In the genomic region with DNA sequence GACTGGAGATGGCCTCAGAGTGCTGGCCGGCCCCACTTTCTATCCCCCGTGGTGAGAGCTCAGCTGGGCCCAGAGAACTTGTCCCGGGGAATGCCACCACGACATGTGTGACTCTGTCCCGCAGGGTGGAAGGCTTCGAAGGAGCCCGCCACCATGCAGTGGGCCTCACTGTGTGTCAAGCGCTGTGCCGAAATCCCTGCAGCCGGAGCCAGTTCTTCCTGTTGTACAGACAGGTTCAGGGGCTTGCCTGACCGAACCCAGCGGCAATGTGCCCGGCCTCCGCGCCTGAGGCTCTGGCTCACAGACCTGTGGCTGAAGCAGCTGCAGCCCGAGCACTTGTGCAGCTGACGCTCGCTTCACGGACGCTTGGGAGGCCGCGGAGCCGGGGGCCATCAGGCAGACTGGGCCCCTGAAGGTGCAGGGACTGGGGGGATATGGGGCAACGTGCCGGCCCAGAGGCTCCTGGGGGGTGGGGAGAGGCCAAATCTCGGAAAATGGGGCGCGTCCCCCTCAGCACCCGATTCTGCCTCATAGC, we compare ENCODE assay signal across 8 cellular contexts. TPM values are rescaled to one million over a fixed set of nuclear protein-coding genes. Genes with fewer than 3 reads are reported as not detected.
DNase-seq lines count a peak whose midpoint lies in the region; ATAC-seq and TF ChIP-seq lines count a peak whose summit lies in the region.

No MANE protein-coding gene starts in this region.

- H3K79me2 ChIP-seq in fibroblast of lung (ENCODE audit: control insufficient read depth, insufficient read depth, low read length): peaks cover 21% of the 10 kb centered on the region

- H3K36me3 ChIP-seq in HUES48 (ENCODE audit: control insufficient read depth, insufficient read depth, low read length) (no peaks in the 10 kb centered on the region), fibroblast of lung (ENCODE audit: control insufficient read depth, insufficient read depth, low read length) (no peaks in the 10 kb centered on the region)

- H3K9ac ChIP-seq in HUES48 (ENCODE audit: low read depth, low read length) (no peak overlapping the region), fibroblast of lung (ENCODE audit: insufficient read depth, low read length) (peak overlapping the region; percentile 39)

- H3K36me3 Mint-ChIP-seq in activated CD4-positive, alpha-beta memory T cell treated with anti-CD3 and anti-CD28 coated beads, Interleukin-2, amount 10 ng/mL, durations not matched to agents 7 days and 5 days (ENCODE audit: low read depth): no peaks in the 10 kb centered on the region
- H3K36me3 Mint-ChIP-seq in nephron progenitor cell (ENCODE audit: low read depth): no peaks in the 10 kb centered on the region

- peak overlapping the region; percentile 78 for H3K4me3 ChIP-seq in HUES48 (ENCODE audit: low read depth, low read length)
- peak overlapping the region; percentile 59 to 86 (median 73) for H3K4me3 ChIP-seq in fibroblast of lung (replicated peaks in 1 of 4; ENCODE audit: control extremely low read depth in 1 of 4, insufficient read depth in 1 of 4, low read depth in 3 of 4, low read length in 4 of 4)

- ATAC-seq in HG03095 (IDR thresholded peaks at IDR 0.05; ENCODE audit: unreplicated experiment) (no peak), GM21619 (IDR thresholded peaks at IDR 0.05; ENCODE audit: unreplicated experiment) (no peak)

- H3K27me3 Mint-ChIP-seq in activated CD4-positive, alpha-beta memory T cell treated with anti-CD3 and anti-CD28 coated beads, Interleukin-2, amount 10 ng/mL, durations not matched to agents 7 days and 5 days: no peaks in the 10 kb centered on the region
- H3K27me3 Mint-ChIP-seq in nephron progenitor cell (ENCODE audit: low read depth, poor library complexity): peaks cover 7% of the 10 kb centered on the region

- H3K4me3 Mint-ChIP-seq in activated CD4-positive, alpha-beta memory T cell treated with anti-CD3 and anti-CD28 coated beads, Interleukin-2, amount 10 ng/mL, durations not matched to agents 7 days and 5 days: peak overlapping the region; percentile 78
- peak overlapping the region; percentile 85 for H3K4me3 Mint-ChIP-seq in nephron progenitor cell

- TF ChIP-seq CTCF in fibroblast of lung (conservative IDR thresholded peaks at IDR 0.05 in 1 of 2, IDR thresholded peaks at IDR 0.05 in 1 of 2; ENCODE audit: low read depth in 1 of 2, low read length in 2 of 2) (no peak), nephron progenitor cell (IDR thresholded peaks at IDR 0.05) (no peak)

- CTCF ChIA-PET in activated CD4-positive, alpha-beta memory T cell treated with anti-CD3 and anti-CD28 coated beads, Interleukin-2, amount 10 ng/mL, durations not matched to agents 7 days and 5 days (lab: Charles Lee): interaction anchor here (0.6 to 6.5 kb wide), 11 partner anchors 9 to 286 kb away, joined by 3 to 48 read pairs (median 5); a partner anchor contains a TSS

- H3K27me3 ChIP-seq in HUES48 (ENCODE audit: control insufficient read depth, insufficient read depth, low read length) (peaks cover 12% of the 10 kb centered on the region; the same call in 1 of the 2 replicates), fibroblast of lung (ENCODE audit: control insufficient read depth, insufficient read depth, low read length) (no peaks in the 10 kb centered on the region)

- H3K27ac Mint-ChIP-seq in activated CD4-positive, alpha-beta memory T cell treated with anti-CD3 and anti-CD28 coated beads, Interleukin-2, amount 10 ng/mL, durations not matched to agents 7 days and 5 days: no peak overlapping the region
- H3K27ac Mint-ChIP-seq in nephron progenitor cell: no peak overlapping the region

- no peaks in the 10 kb centered on the region for H3K9me3 Mint-ChIP-seq in activated CD4-positive, alpha-beta memory T cell treated with anti-CD3 and anti-CD28 coated beads, Interleukin-2, amount 10 ng/mL, durations not matched to agents 7 days and 5 days
- no peaks in the 10 kb centered on the region for H3K9me3 Mint-ChIP-seq in nephron progenitor cell

- peaks cover 10% of the 10 kb centered on the region for H3K4me1 Mint-ChIP-seq in activated CD4-positive, alpha-beta memory T cell treated with anti-CD3 and anti-CD28 coated beads, Interleukin-2, amount 10 ng/mL, durations not matched to agents 7 days and 5 days
- H3K4me1 Mint-ChIP-seq in nephron progenitor cell: peaks cover 31% of the 10 kb centered on the region

- no peak overlapping the region for H2AFZ ChIP-seq in fibroblast of lung (ENCODE audit: low read length)

- DNase-seq in COLO668 (lab: John Stamatoyannopoulos, UW; ENCODE audit: unreplicated experiment): peak; percentile 64
- peak; percentile 20 for DNase-seq in activated CD4-positive, alpha-beta memory T cell treated with anti-CD3 and anti-CD28 coated beads, Interleukin-2, amount 10 ng/mL, durations not matched to agents 7 days and 5 days
- peak; percentile 36 to 63 for DNase-seq in fibroblast of lung (ENCODE audit: low read depth in 2 of 2)
- peak; percentile 54 for DNase-seq in nephron progenitor cell
- no peak for DNase-seq in NCI-H2107 treated with DMSO at 0.1 percent for 48 hours (lab: John Stamatoyannopoulos, UW; ENCODE audit: unreplicated experiment)

- no peak overlapping the region for H3K27ac ChIP-seq in HUES48 (ENCODE audit: low read depth, low read length)
- H3K27ac ChIP-seq in fibroblast of lung (ENCODE audit: insufficient read depth, low read length): no peak overlapping the region

- peaks cover 13% of the 10 kb centered on the region for H3K4me1 ChIP-seq in HUES48 (ENCODE audit: control insufficient read depth, insufficient read depth, low read length)
- peaks cover 7% of the 10 kb centered on the region for H3K4me1 ChIP-seq in fibroblast of lung (ENCODE audit: control insufficient read depth, extremely low read depth, insufficient read depth, low read length)

- POLR2A ChIA-PET in activated CD4-positive, alpha-beta memory T cell treated with anti-CD3 and anti-CD28 coated beads, Interleukin-2, amount 10 ng/mL, durations not matched to agents 7 days and 5 days (lab: Charles Lee): interaction anchor here (1.0 to 1.2 kb wide), 3 partner anchors 11 to 238 kb away, joined by 3 to 4 read pairs (median 4); no protein-coding TSS in a partner anchor

- no peaks in the 10 kb centered on the region for H4K20me1 ChIP-seq in fibroblast of lung (ENCODE audit: control insufficient read depth, extremely low read depth, insufficient read depth, low read length)

- peak overlapping the region; percentile 71 for H3K4me2 ChIP-seq in fibroblast of lung (ENCODE audit: extremely low read depth, insufficient read depth, low read length)

- H3K9me3 ChIP-seq in HUES48 (ENCODE audit: control insufficient read depth, insufficient read depth, low read length) (peaks cover 4% of the 10 kb centered on the region; the same call in 1 of the 2 replicates), fibroblast of lung (ENCODE audit: control insufficient read depth, insufficient read depth, low read depth, low read length) (no peaks in the 10 kb centered on the region)

RNA-seq across cellular contexts. Expression of a gene that starts 0.7 kb away (rescaled TPM):
- 10 to 100 TPM; 11.9 to 12.5 TPM for total RNA-seq in activated CD4-positive, alpha-beta memory T cell treated with anti-CD3 and anti-CD28 coated beads, Interleukin-2, amount 10 ng/mL, durations not matched to agents 7 days and 5 days
- 24.7 and 37.0 TPM in 2 replicates for total RNA-seq in fibroblast of lung
- polyA plus RNA-seq in fibroblast of lung: 12.5 and 19.0 TPM in 2 replicates
- polyA plus RNA-seq in fibroblast of lung (2012): 17.7 and 30.6 TPM in 2 replicates
- polyA minus RNA-seq in fibroblast of lung (ENCODE audit: low replicate concordance): 23.5 and 40.0 TPM in 2 replicates

RNA-seq across cellular contexts. Expression of a gene that starts 30.6 kb away (rescaled TPM):
- 10 to 100 TPM; 42.6 to 42.7 TPM for total RNA-seq in activated CD4-positive, alpha-beta memory T cell treated with anti-CD3 and anti-CD28 coated beads, Interleukin-2, amount 10 ng/mL, durations not matched to agents 7 days and 5 days
- total RNA-seq in fibroblast of lung: 16.5 and 18.2 TPM in 2 replicates
- 7.4 and 9.6 TPM in 2 replicates for polyA plus RNA-seq in fibroblast of lung
- 9.7 and 14.0 TPM in 2 replicates for polyA plus RNA-seq in fibroblast of lung (2012)
- polyA minus RNA-seq in fibroblast of lung (ENCODE audit: low replicate concordance): 23.9 and 26.0 TPM in 2 replicates
